In genomic region chr10:11440250-11441150, GRCh38 we compare ENCODE assay signal across 14 cellular contexts.
A peak's percentile ranks its signal among the peaks of the same experiment; 100 is the strongest.
DNase-seq lines count a peak whose midpoint lies in the region; ATAC-seq, FAIRE-seq and TF ChIP-seq lines count a peak whose summit lies in the region.
"Had no signal": no experiment of that assay in that cellular context is flagged by ENCODE, and none has a peak within 500 bp of the region (broad histone marks: within the 10 kb centered on the region; RNA-seq: fewer than 3 reads in every experiment).

No MANE protein-coding gene starts in this region.

- no peak overlapping the region for H2AK5ac ChIP-seq in neuronal stem cell (ENCODE audit: low read depth, low read length)

- H3K27ac ChIP-seq in neuronal stem cell (replicated peaks; ENCODE audit: low read length) (no peak overlapping the region), OCI-LY7 (ENCODE audit: low read depth, low read length, poor library complexity, severe bottlenecking) (no peak overlapping the region), body of pancreas (no peak overlapping the region), uterus (no peak overlapping the region)
- H3K27ac ChIP-seq: KMS-11, VCaP had no signal

- POLR2A ChIA-PET in OCI-LY7 (lab: Charles Lee): interaction anchor here (0.7 to 0.9 kb wide), 2 partner anchors 19 to 282 kb away, joined by 3 read pairs; no protein-coding TSS in a partner anchor

- peak; percentile 56 for ATAC-seq in GM21576 (IDR thresholded peaks at IDR 0.05; ENCODE audit: unreplicated experiment)
- no peak for ATAC-seq in body of pancreas
- ATAC-seq: naive thymus-derived CD8-positive, alpha-beta T cell had no signal

- TF ChIP-seq POLR2A in GM12891 (IDR thresholded peaks at IDR 0.05; ENCODE audit: low read depth, low read length) (no peak), body of pancreas (IDR thresholded peaks at IDR 0.05) (no peak), uterus (IDR thresholded peaks at IDR 0.05) (no peak)

- H2BK5ac ChIP-seq in neuronal stem cell (ENCODE audit: low read length): no peak overlapping the region

- peaks cover 3% of the 10 kb centered on the region for H3K79me1 ChIP-seq in neuronal stem cell (ENCODE audit: low read depth, low read length)

- no peak overlapping the region for H3K9ac ChIP-seq in neuronal stem cell (ENCODE audit: low read depth, low read length, poor library complexity)
- H3K9ac ChIP-seq: KMS-11 had no signal

- H3K4me1 ChIP-seq in neuronal stem cell (ENCODE audit: control insufficient read depth in 2 of 2, insufficient read depth in 1 of 2, low read depth in 1 of 2, low read length in 2 of 2) (peaks cover 4 to 12% of the 10 kb centered on the region in 2 donors), OCI-LY7 (ENCODE audit: insufficient read depth, low read length, poor library complexity, severe bottlenecking) (peaks cover 12% of the 10 kb centered on the region), body of pancreas (no peaks in the 10 kb centered on the region), uterus (no peaks in the 10 kb centered on the region)

- no peak overlapping the region for H2BK120ac ChIP-seq in neuronal stem cell (ENCODE audit: low read depth, low read length)

- no peak overlapping the region for H2BK15ac ChIP-seq in neuronal stem cell (ENCODE audit: low read length)

- FAIRE-seq in GM12891 (lab: Jason Lieb, UNC): peak; percentile 81
- FAIRE-seq: G401.6, H54 had no signal

- H3K27me3 ChIP-seq in neuronal stem cell (ENCODE audit: control insufficient read depth in 3 of 3, insufficient read depth in 3 of 3, low read depth in 1 of 3, low read length in 3 of 3): no peaks in the 10 kb centered on the region
- no peaks in the 10 kb centered on the region for H3K27me3 ChIP-seq in body of pancreas
- no peaks in the 10 kb centered on the region for H3K27me3 ChIP-seq in uterus

- H2BK12ac ChIP-seq in neuronal stem cell (ENCODE audit: low read length): no peak overlapping the region

- H4K8ac ChIP-seq in neuronal stem cell (ENCODE audit: low read depth, low read length): no peak overlapping the region

- no TSS peak for BruUV-seq in OCI-LY7 (replicated peaks; lab: Mats Ljungman, UMichigan)

- no peak overlapping the region for H3K18ac ChIP-seq in neuronal stem cell (ENCODE audit: low read length)

- CTCF ChIA-PET in OCI-LY7 (lab: Charles Lee; ENCODE audit: unreplicated experiment): no interaction called here

- H3K4me3 ChIP-seq in neuronal stem cell (ENCODE audit: low read length in 2 of 2): no peak overlapping the region
- H3K4me3 ChIP-seq in OCI-LY7 (ENCODE audit: low read depth, low read length, poor library complexity, severe bottlenecking): no peak overlapping the region
- H3K4me3 ChIP-seq in body of pancreas: no peak overlapping the region
- H3K4me3 ChIP-seq in uterus: no peak overlapping the region

- H3K14ac ChIP-seq in neuronal stem cell (ENCODE audit: low read length): no peak overlapping the region

- H3K9me3 ChIP-seq in neuronal stem cell (replicated peaks in 1 of 2; ENCODE audit: control insufficient read depth in 2 of 2, insufficient read depth in 1 of 2, low read depth in 1 of 2, low read length in 2 of 2): peaks cover 0 to 3% of the 10 kb centered on the region in 2 donors
- H3K9me3 ChIP-seq in OCI-LY7 (ENCODE audit: low read length): no peaks in the 10 kb centered on the region
- no peaks in the 10 kb centered on the region for H3K9me3 ChIP-seq in body of pancreas
- no peaks in the 10 kb centered on the region for H3K9me3 ChIP-seq in uterus

- no peak overlapping the region for H3K4ac ChIP-seq in neuronal stem cell (ENCODE audit: low read length)

- H3K36me3 ChIP-seq in neuronal stem cell (replicated peaks in 1 of 2; ENCODE audit: control insufficient read depth in 2 of 2, insufficient read depth in 2 of 2, low read length in 2 of 2): no peaks in the 10 kb centered on the region
- no peaks in the 10 kb centered on the region for H3K36me3 ChIP-seq in OCI-LY7 (ENCODE audit: insufficient read depth, low read length)
- no peaks in the 10 kb centered on the region for H3K36me3 ChIP-seq in body of pancreas (replicated peaks in 1 of 2; ENCODE audit: insufficient read depth in 1 of 2, low read depth in 2 of 2)
- H3K36me3 ChIP-seq in uterus: no peaks in the 10 kb centered on the region

- no peak overlapping the region for H3K23ac ChIP-seq in neuronal stem cell (ENCODE audit: low read depth, low read length, poor library complexity)

- H3K9me2 ChIP-seq in OCI-LY7 (ENCODE audit: insufficient read depth, low read length): no peaks in the 10 kb centered on the region

- no peak for TF ChIP-seq CTCF in OCI-LY7 (conservative IDR thresholded peaks at IDR 0.05; ENCODE audit: low read length)
- TF ChIP-seq CTCF in body of pancreas (IDR thresholded peaks at IDR 0.05): no peak
- no peak for TF ChIP-seq CTCF in uterus (IDR thresholded peaks at IDR 0.05)

- DNase-seq in GM12891 (ENCODE audit: insufficient read length, low spot score): no peak
- DNase-seq in activated CD4-positive, alpha-beta T cell treated with anti-CD3 and anti-CD28 coated beads, Interleukin-2, amount 50 U/mL, for 4 hours: peak; percentile 25 to 34
- no peak for DNase-seq in neuronal stem cell (ENCODE audit: low spot score)
- no peak for DNase-seq in OCI-LY7 (ENCODE audit: low spot score)
- DNase-seq in body of pancreas: no peak
- DNase-seq in activated effector memory CD4-positive, alpha-beta T cell treated with Interleukin-2 at 50 U/mL for 16 hours: no peak
- no peak for DNase-seq in uterus
- DNase-seq: cortex of kidney; naive thymus-derived CD8-positive, alpha-beta T cell had no signal

- H2AFZ ChIP-seq in neuronal stem cell (ENCODE audit: low read length): peak overlapping the region; percentile 78
- H2AFZ ChIP-seq in OCI-LY7 (ENCODE audit: low read length): no peak overlapping the region; the same call in 1 of the 2 replicates

- H4K91ac ChIP-seq in neuronal stem cell (ENCODE audit: low read depth, low read length, poor library complexity): no peak overlapping the region

- no peaks in the 10 kb centered on the region for H4K20me1 ChIP-seq in OCI-LY7 (ENCODE audit: insufficient read depth, low read length)

- H3K79me2 ChIP-seq in OCI-LY7 (ENCODE audit: insufficient read depth, low read depth, low read length): no peaks in the 10 kb centered on the region

- intact Hi-C loops in OCI-LY7 (cut with micrococcal nuclease; ENCODE audit: unreplicated experiment): no loop called here
- intact Hi-C loops in body of pancreas (cut with DNase I): no loop called here
- intact Hi-C loops in uterus (cut with DNase I; ENCODE audit: low total_unique reads): no loop called here

- WGBS in neuronal stem cell (ENCODE audit: extremely low coverage in 2 of 2, insufficient read length in 2 of 2, insufficient replicate concordance in 1 of 2), 2 donors: no CpG with 5 or more reads among the region's 15 CpGs
- WGBS in body of pancreas, 2 donors: 72 to 76% methylated on average over 15 of the region's 15 CpGs

- H3K4me2 ChIP-seq in neuronal stem cell (ENCODE audit: insufficient read depth, low read length, poor library complexity, severe bottlenecking) (no peak overlapping the region), OCI-LY7 (ENCODE audit: low read length) (no peak overlapping the region)
- H3K4me2 ChIP-seq: KMS-11 had no signal

TF ChIP-seq in GM12891, 5 proteins besides CTCF, POLR2A, EP300 and RAD21:
- TF ChIP-seq POU2F2 (IDR thresholded peaks at IDR 0.05; ENCODE audit: low read depth, low read length) (0 out of 2 replicates have a peak, but pooled peaks have one; percentile 27), TAF1 (IDR thresholded peaks at IDR 0.05; ENCODE audit: low read depth, low read length) (no peak)
TF ChIP-seq in GM12891: peak in this region for 1.

Comparison
In these comparisons a context has a peak if more than half of its experiments do, and no peak if none do; other contexts are left out.
1. DNase-seq: peak in activated CD4-positive, alpha-beta T cell treated with anti-CD3 and anti-CD28 coated beads, Interleukin-2, amount 50 U/mL, for 4 hours (2 of 2); none in GM12891 (single experiment), neuronal stem cell (single experiment), OCI-LY7 (single experiment), body of pancreas (0 of 4), activated effector memory CD4-positive, alpha-beta T cell treated with Interleukin-2 at 50 U/mL for 16 hours (single experiment) and uterus (0 of 2).